Comparison of ENCODE assay signal across 8 cellular contexts in the genomic region with DNA sequence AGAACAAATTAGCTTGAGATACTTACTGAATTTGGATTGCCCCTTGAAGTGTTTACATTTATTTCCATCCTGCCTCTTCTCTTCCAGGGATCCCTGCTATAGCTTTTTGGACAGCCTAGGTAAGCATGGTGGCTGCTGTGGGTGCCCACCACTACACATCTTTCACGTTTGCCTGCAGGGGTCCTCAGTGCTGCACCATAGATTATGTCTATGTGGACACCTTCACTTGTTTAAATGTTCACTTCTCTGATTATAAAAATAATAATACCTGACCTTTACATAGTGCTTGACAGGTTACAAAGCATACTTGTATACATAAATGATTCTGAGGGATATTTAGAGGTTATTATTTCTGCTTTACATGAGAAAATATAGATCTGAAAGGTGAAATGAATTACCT.
DNase-seq lines count a peak whose midpoint lies in the region; ATAC-seq, FAIRE-seq and TF ChIP-seq lines count a peak whose summit lies in the region.

No MANE protein-coding gene starts in this region.

- H3K9me3 ChIP-seq in IMR-90 (ENCODE audit: control insufficient read depth, insufficient read depth, low read length): no peaks in the 10 kb centered on the region
- no peaks in the 10 kb centered on the region for H3K9me3 ChIP-seq in astrocyte (ENCODE audit: insufficient read depth, low read depth, low read length)

- no peak overlapping the region for H4K5ac ChIP-seq in IMR-90 (ENCODE audit: low read depth, low read length)

- H3K4me3 Mint-ChIP-seq in astrocyte (ENCODE audit: unreplicated experiment): no peak overlapping the region
- no peak overlapping the region for H3K4me3 Mint-ChIP-seq in natural killer cell treated with Interleukin-12 subunit alpha and Interleukin-12 subunit beta and Interleukin-15 and Interleukin-18, amount 100 ng/mL, for 72 hours
- no peak overlapping the region for H3K4me3 Mint-ChIP-seq in activated T-helper 2 cell treated with anti-CD3 and anti-CD28 coated beads, Interferon-gamma antibody, Interleukin-2, Interleukin-4, amounts not matched to agents 10 μg/mL and 5 μg/mL and 100 μg/mL, durations not matched to agents 14 hours and 24 hours and 36 hours (ENCODE audit: low read depth)

- H2AK5ac ChIP-seq in IMR-90 (ENCODE audit: low read depth, low read length): no peak overlapping the region

- no peaks in the 10 kb centered on the region for H3K79me2 ChIP-seq in astrocyte (ENCODE audit: insufficient read depth, low read length)

- no CpG with 5 or more reads among the region's 1 CpG for WGBS in IMR-90 (ENCODE audit: extremely low coverage in 2 of 2, insufficient read length in 1 of 2), 2 experiments

- no peaks in the 10 kb centered on the region for H3K27me3 ChIP-seq in IMR-90 (ENCODE audit: control insufficient read depth, insufficient read depth, low read length)
- H3K27me3 ChIP-seq in astrocyte (ENCODE audit: insufficient read depth, low read length): no peaks in the 10 kb centered on the region

- peak; percentile 9 for FAIRE-seq in astrocyte (lab: Jason Lieb, UNC)

- dilution Hi-C loops in IMR-90 (cut with HindIII; ENCODE audit: low sequenced_read_pairs, unreplicated experiment): no loop called here

- no peaks in the 10 kb centered on the region for H3K27me3 Mint-ChIP-seq in astrocyte (ENCODE audit: low read depth, unreplicated experiment)
- no peaks in the 10 kb centered on the region for H3K27me3 Mint-ChIP-seq in natural killer cell treated with Interleukin-12 subunit alpha and Interleukin-12 subunit beta and Interleukin-15 and Interleukin-18, amount 100 ng/mL, for 72 hours
- H3K27me3 Mint-ChIP-seq in activated T-helper 2 cell treated with anti-CD3 and anti-CD28 coated beads, Interferon-gamma antibody, Interleukin-2, Interleukin-4, amounts not matched to agents 10 μg/mL and 5 μg/mL and 100 μg/mL, durations not matched to agents 14 hours and 24 hours and 36 hours (ENCODE audit: low read depth): no peaks in the 10 kb centered on the region

- peak; percentile 52 for TF ChIP-seq CTCF in IMR-90 (conservative IDR thresholded peaks at IDR 0.05; ENCODE audit: low read depth, low read length)
- peak; percentile 41 for TF ChIP-seq CTCF in astrocyte (IDR thresholded peaks at IDR 0.05; ENCODE audit: insufficient read depth, low read depth, low read length)

- intact Hi-C loops in IMR-90 (cut with micrococcal nuclease): loop anchor here (1.0 kb wide), 1 partner anchor 441 kb away; no protein-coding TSS in a partner anchor
- intact Hi-C loops in activated T-helper 2 cell treated with anti-CD3 and anti-CD28 coated beads, Interferon-gamma antibody, Interleukin-2, Interleukin-4, amounts not matched to agents 10 μg/mL and 5 μg/mL and 100 μg/mL, durations not matched to agents 14 hours and 24 hours and 36 hours (cut with micrococcal nuclease): loop anchor here (5.0 kb wide), 1 partner anchor 441 kb away; no protein-coding TSS in a partner anchor

- no peak overlapping the region for H3K14ac ChIP-seq in IMR-90 (replicated peaks; ENCODE audit: low read depth, low read length)

- H3K4me2 ChIP-seq in IMR-90 (ENCODE audit: low read depth, low read length) (no peak overlapping the region), astrocyte (ENCODE audit: low read length) (no peak overlapping the region)

- in situ Hi-C loops in IMR-90 (cut with MboI; ENCODE audit: low sequenced_read_pairs): loop anchor here (10.0 kb wide), 1 partner anchor 444 kb away; no protein-coding TSS in a partner anchor

- H3K18ac ChIP-seq in IMR-90 (ENCODE audit: low read depth, low read length): no peak overlapping the region

- no peak overlapping the region for H2AK9ac ChIP-seq in IMR-90 (replicated peaks; ENCODE audit: low read depth, low read length, poor library complexity)

- TF ChIP-seq RAD21 in IMR-90 (IDR thresholded peaks at IDR 0.05; ENCODE audit: low read length): peak; percentile 72

- no peak overlapping the region for H3K27ac ChIP-seq in IMR-90 (ENCODE audit: insufficient read depth, low read length)
- H3K27ac ChIP-seq in astrocyte (ENCODE audit: low read depth, low read length): no peak overlapping the region

- H3K4me1 ChIP-seq in IMR-90 (ENCODE audit: control insufficient read depth, insufficient read depth, low read length) (peaks cover 14% of the 10 kb centered on the region), astrocyte (ENCODE audit: insufficient read depth, low read length) (peaks cover 13% of the 10 kb centered on the region)

- POLR2A ChIA-PET in IMR-90 (lab: Charles Lee; ENCODE audit: unreplicated experiment): no interaction called here

- ATAC-seq in GM18519 (IDR thresholded peaks at IDR 0.05; ENCODE audit: low FRiP score, unreplicated experiment) (peak; percentile 44), IMR-90 (ENCODE audit: low read depth) (no peak)
- peak; percentile 54 to 68 for ATAC-seq in natural killer cell treated with Interleukin-12 subunit alpha and Interleukin-12 subunit beta and Interleukin-15 and Interleukin-18, amount 100 ng/mL, for 72 hours

- TF ChIP-seq POLR2A in IMR-90 (IDR thresholded peaks at IDR 0.05; ENCODE audit: low read depth, low read length): no peak

- peaks cover 3% of the 10 kb centered on the region; the same call in 1 of the 2 replicates for H3K9me1 ChIP-seq in IMR-90 (ENCODE audit: insufficient read depth, low read length)

- no peak overlapping the region for H2BK15ac ChIP-seq in IMR-90 (ENCODE audit: low read depth, low read length)

- H2AFZ ChIP-seq in IMR-90 (replicated peaks; ENCODE audit: low read length, poor library complexity) (no peak overlapping the region), astrocyte (ENCODE audit: low read depth, low read length) (no peak overlapping the region)

- H3K9ac ChIP-seq in IMR-90 (ENCODE audit: low read depth, low read length) (no peak overlapping the region), astrocyte (ENCODE audit: low read length) (no peak overlapping the region)

- H3K79me1 ChIP-seq in IMR-90 (ENCODE audit: low read depth in 1 of 2, low read length in 2 of 2): peaks cover 30 to 63% of the 10 kb centered on the region in 2 experiments

- H3K36me3 ChIP-seq in IMR-90 (ENCODE audit: control insufficient read depth, insufficient read depth, low read length) (peaks cover 4% of the 10 kb centered on the region), astrocyte (ENCODE audit: insufficient read depth, low read length) (no peaks in the 10 kb centered on the region)

- CTCF ChIA-PET in IMR-90 (lab: Yijun Ruan, JAX): interaction anchor here (0.6 to 2.4 kb wide), 7 partner anchors 47 to 439 kb away, joined by 3 to 10 read pairs (median 3); no protein-coding TSS in a partner anchor

- 0 out of 2 replicates have a peak overlapping the region, but pooled peaks have one; percentile 22 for H3K4ac ChIP-seq in IMR-90 (ENCODE audit: low read depth, low read length)

- H3K9me3 Mint-ChIP-seq in astrocyte (ENCODE audit: unreplicated experiment): peaks cover 3% of the 10 kb centered on the region
- no peaks in the 10 kb centered on the region for H3K9me3 Mint-ChIP-seq in natural killer cell treated with Interleukin-12 subunit alpha and Interleukin-12 subunit beta and Interleukin-15 and Interleukin-18, amount 100 ng/mL, for 72 hours
- no peaks in the 10 kb centered on the region for H3K9me3 Mint-ChIP-seq in activated T-helper 2 cell treated with anti-CD3 and anti-CD28 coated beads, Interferon-gamma antibody, Interleukin-2, Interleukin-4, amounts not matched to agents 10 μg/mL and 5 μg/mL and 100 μg/mL, durations not matched to agents 14 hours and 24 hours and 36 hours

- H3K27ac Mint-ChIP-seq in astrocyte (ENCODE audit: unreplicated experiment): no peak overlapping the region
- H3K27ac Mint-ChIP-seq in natural killer cell treated with Interleukin-12 subunit alpha and Interleukin-12 subunit beta and Interleukin-15 and Interleukin-18, amount 100 ng/mL, for 72 hours: peak overlapping the region in 1 of 2 donors; percentile 72
- no peak overlapping the region for H3K27ac Mint-ChIP-seq in activated T-helper 2 cell treated with anti-CD3 and anti-CD28 coated beads, Interferon-gamma antibody, Interleukin-2, Interleukin-4, amounts not matched to agents 10 μg/mL and 5 μg/mL and 100 μg/mL, durations not matched to agents 14 hours and 24 hours and 36 hours

- H2BK20ac ChIP-seq in IMR-90 (ENCODE audit: low read depth, low read length): no peak overlapping the region

- H4K20me1 ChIP-seq in IMR-90 (ENCODE audit: insufficient read depth, low read length): peaks cover 6% of the 10 kb centered on the region; the same call in 1 of the 2 replicates
- no peaks in the 10 kb centered on the region for H4K20me1 ChIP-seq in astrocyte (ENCODE audit: insufficient read depth, low read length)

- H3K36me3 Mint-ChIP-seq in astrocyte (ENCODE audit: low read depth, unreplicated experiment): no peaks in the 10 kb centered on the region
- no peaks in the 10 kb centered on the region for H3K36me3 Mint-ChIP-seq in natural killer cell treated with Interleukin-12 subunit alpha and Interleukin-12 subunit beta and Interleukin-15 and Interleukin-18, amount 100 ng/mL, for 72 hours
- no peaks in the 10 kb centered on the region for H3K36me3 Mint-ChIP-seq in activated T-helper 2 cell treated with anti-CD3 and anti-CD28 coated beads, Interferon-gamma antibody, Interleukin-2, Interleukin-4, amounts not matched to agents 10 μg/mL and 5 μg/mL and 100 μg/mL, durations not matched to agents 14 hours and 24 hours and 36 hours (ENCODE audit: low read depth)

- H2BK5ac ChIP-seq in IMR-90 (ENCODE audit: low read depth, low read length, poor library complexity, severe bottlenecking): no peak overlapping the region

- no peak overlapping the region for H3K4me3 ChIP-seq in IMR-90 (ENCODE audit: insufficient read depth, low read depth, low read length)
- H3K4me3 ChIP-seq in astrocyte (ENCODE audit: insufficient read depth, low read depth, low read length): no peak overlapping the region

- H4K91ac ChIP-seq in IMR-90 (ENCODE audit: insufficient read depth, low read depth, low read length): no peak overlapping the region

- DNase-seq in COLO829 (ENCODE audit: low spot score) (peak; percentile 43), IMR-90 (peak; percentile 45), astrocyte (ENCODE audit: low read depth) (no peak), NCI-H226 (no peak), superior temporal gyrus (ENCODE audit: extremely low spot score) (no peak)
- DNase-seq in natural killer cell treated with Interleukin-12 subunit alpha and Interleukin-12 subunit beta and Interleukin-15 and Interleukin-18, amount 100 ng/mL, for 72 hours (ENCODE audit: low spot score): no peak
- no peak for DNase-seq in activated T-helper 2 cell treated with anti-CD3 and anti-CD28 coated beads, Interferon-gamma antibody, Interleukin-2, Interleukin-4, amounts not matched to agents 10 μg/mL and 5 μg/mL and 100 μg/mL, durations not matched to agents 14 hours and 24 hours and 36 hours (ENCODE audit: low spot score)

- H3K56ac ChIP-seq in IMR-90 (ENCODE audit: extremely low read depth, insufficient read depth, low read length): no peak overlapping the region

- BruUV-seq in IMR-90 (replicated peaks; lab: Mats Ljungman, UMichigan): no TSS peak

- H3K4me1 Mint-ChIP-seq in astrocyte (ENCODE audit: low read depth, unreplicated experiment): peaks cover 9% of the 10 kb centered on the region
- peaks cover 24 to 25% of the 10 kb centered on the region in 2 donors for H3K4me1 Mint-ChIP-seq in natural killer cell treated with Interleukin-12 subunit alpha and Interleukin-12 subunit beta and Interleukin-15 and Interleukin-18, amount 100 ng/mL, for 72 hours (ENCODE audit: low read depth in 2 of 2)
- peaks cover 5% of the 10 kb centered on the region for H3K4me1 Mint-ChIP-seq in activated T-helper 2 cell treated with anti-CD3 and anti-CD28 coated beads, Interferon-gamma antibody, Interleukin-2, Interleukin-4, amounts not matched to agents 10 μg/mL and 5 μg/mL and 100 μg/mL, durations not matched to agents 14 hours and 24 hours and 36 hours (ENCODE audit: low read depth)

- H2BK120ac ChIP-seq in IMR-90 (ENCODE audit: low read depth, low read length): no peak overlapping the region

- no peak overlapping the region for H4K8ac ChIP-seq in IMR-90 (ENCODE audit: low read depth in 2 of 2, low read length in 2 of 2)

- H3K23ac ChIP-seq in IMR-90 (ENCODE audit: low read depth, low read length): no peak overlapping the region

Comparison
In these comparisons a context has a peak if more than half of its experiments do, and no peak if none do; other contexts are left out.
1. DNase-seq: peak in COLO829 (single experiment) and IMR-90 (single experiment); none in astrocyte (single experiment), natural killer cell treated with Interleukin-12 subunit alpha and Interleukin-12 subunit beta and Interleukin-15 and Interleukin-18, amount 100 ng/mL, for 72 hours (single experiment), NCI-H226 (single experiment), superior temporal gyrus (single experiment) and activated T-helper 2 cell treated with anti-CD3 and anti-CD28 coated beads, Interferon-gamma antibody, Interleukin-2, Interleukin-4, amounts not matched to agents 10 μg/mL and 5 μg/mL and 100 μg/mL, durations not matched to agents 14 hours and 24 hours and 36 hours (single experiment).